ENCODE assay signal across 8 cellular contexts in the genomic region with DNA sequence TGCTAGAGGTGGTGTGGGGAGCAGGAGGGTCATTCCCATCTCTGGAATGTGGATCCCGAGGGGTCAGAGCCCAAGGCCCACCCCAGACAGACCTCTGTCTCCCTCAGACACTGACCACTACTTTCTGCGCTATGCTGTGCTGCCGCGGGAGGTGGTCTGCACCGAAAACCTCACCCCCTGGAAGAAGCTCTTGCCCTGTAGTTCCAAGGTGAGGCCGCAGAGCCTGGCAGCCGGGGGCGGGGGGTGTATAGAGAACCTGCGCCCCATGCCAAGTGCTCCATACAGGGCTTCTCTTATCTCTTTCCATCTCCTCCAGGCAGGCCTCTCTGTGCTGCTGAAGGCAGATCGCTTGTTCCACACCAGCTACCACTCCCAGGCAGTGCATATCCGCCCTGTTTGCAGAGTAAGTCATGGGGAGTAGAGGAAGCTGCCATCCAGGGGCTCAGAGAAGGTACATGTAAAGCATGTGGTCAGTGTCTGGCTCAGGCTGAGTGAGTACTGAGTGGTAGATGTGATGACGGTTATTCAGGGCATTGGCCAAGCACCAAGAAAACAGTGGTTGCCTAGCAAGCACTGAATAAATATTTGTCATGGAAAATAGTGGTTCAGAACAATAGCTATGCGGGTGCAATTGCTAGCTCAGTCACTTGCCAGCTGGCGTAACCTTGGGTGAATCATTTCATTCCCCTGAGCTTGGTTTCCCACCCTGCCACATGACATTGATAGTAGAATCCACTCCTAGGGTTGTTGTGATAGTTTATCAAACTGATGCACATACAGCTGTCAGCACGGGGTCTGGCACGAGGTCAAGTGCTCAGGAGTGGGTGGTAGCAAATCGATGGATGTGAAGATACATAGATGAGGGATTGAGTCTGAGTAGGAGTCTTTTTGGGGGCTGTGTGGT. TPM values are rescaled to one million over a fixed set of nuclear protein-coding genes. Genes with fewer than 3 reads are reported as not detected.
DNase-seq lines count a peak whose midpoint lies in the region; ATAC-seq, FAIRE-seq and TF ChIP-seq lines count a peak whose summit lies in the region.

No MANE protein-coding gene starts in this region.

- H3K36me3 ChIP-seq in brain microvascular endothelial cell (replicated peaks) (peaks cover 22% of the 10 kb centered on the region), HepG2 (replicated peaks in 1 of 2; ENCODE audit: control insufficient read depth in 1 of 2, insufficient read depth in 2 of 2, low read length in 2 of 2) (peaks cover 33 to 56% of the 10 kb centered on the region in 2 experiments), transverse colon (peaks cover 2 to 37% (median 19%) of the 10 kb centered on the region in 4 donors)

- H2AFZ ChIP-seq in HepG2 (ENCODE audit: low read length), result no peak overlapping the region

- no peaks in the 10 kb centered on the region for H3K27me3 Mint-ChIP-seq in activated CD4-positive, alpha-beta T cell treated with anti-CD3 and anti-CD28 coated beads for 36 hours

- H3K27ac Mint-ChIP-seq in activated CD4-positive, alpha-beta T cell treated with anti-CD3 and anti-CD28 coated beads for 36 hours, result peak overlapping the region; percentile 39

- BruUV-seq in HepG2 (replicated peaks; lab: Mats Ljungman, UMichigan), result no TSS peak

- WGBS in HepG2 (ENCODE audit: low lambda C conversion rate), result 91% methylated on average over 13 of the region's 17 CpGs
- WGBS in transverse colon (ENCODE audit: low coverage in 1 of 2), 2 donors, result 33 to 49% methylated on average over 3 to 15 of the region's 17 CpGs

- in situ Hi-C loops in brain microvascular endothelial cell (cut with HindIII; ENCODE audit: low pct_ligation_motif_present, low sequenced_read_pairs), result no loop called here
- in situ Hi-C loops in HepG2 (cut with HindIII; ENCODE audit: extremely low pct_ligation_motif_present, low pct_unique_long_range_greater_than_20kb), result no loop called here
- in situ Hi-C loops in transverse colon (cut with MboI; ENCODE audit: low pct_ligation_motif_present in 1 of 4, low pct_unique_long_range_greater_than_20kb in 1 of 4, low sequenced_read_pairs in 3 of 4), result loop anchor here in 1 of 4 donors (5.0 kb wide), 1 partner anchor 52 kb away; no protein-coding TSS in a partner anchor

- H3K79me2 ChIP-seq in HepG2 (ENCODE audit: insufficient read depth, low read length), result peaks cover 17% of the 10 kb centered on the region

- H3K4me1 ChIP-seq in HepG2 (ENCODE audit: insufficient read depth, low read length), result peaks cover 31% of the 10 kb centered on the region
- H3K4me1 ChIP-seq in transverse colon, result peaks cover 28 to 50% (median 38%) of the 10 kb centered on the region in 4 donors

- CTCF ChIA-PET in activated CD4-positive, alpha-beta T cell treated with anti-CD3 and anti-CD28 coated beads for 36 hours (lab: Charles Lee), result interaction anchor here (0.6 to 7.3 kb wide), 5 partner anchors 13 to 47 kb away, joined by 3 to 43 read pairs (median 3); no protein-coding TSS in a partner anchor
- CTCF ChIA-PET in HepG2 (lab: Yijun Ruan, JAX; ENCODE audit: low intra/inter-chr PET ratio, low total read pairs), result no interaction called here

- H3K27ac ChIP-seq in brain microvascular endothelial cell (peak overlapping the region; percentile 90), HepG2 (ENCODE audit: extremely low read length, insufficient read depth, low read length) (no peak overlapping the region), transverse colon (peak overlapping the region; percentile 81 to 93 (median 88))

- no peak overlapping the region for H3K4me3 Mint-ChIP-seq in activated CD4-positive, alpha-beta T cell treated with anti-CD3 and anti-CD28 coated beads for 36 hours

- H3K4me3 ChIP-seq in brain microvascular endothelial cell (ENCODE audit: low read depth, low read length) (no peak overlapping the region), HepG2 (replicated peaks in 1 of 3; ENCODE audit: insufficient read depth in 1 of 3, low read depth in 2 of 3, low read length in 3 of 3) (no peak overlapping the region), transverse colon (peak overlapping the region in 1 of 4 donors; percentile 11)

- intact Hi-C loops in activated CD4-positive, alpha-beta T cell treated with anti-CD3 and anti-CD28 coated beads for 36 hours (cut with DNase I, micrococcal nuclease), result loop anchor here in 1 of 2 experiments (5.0 kb wide), 4 partner anchors 452 to 682 kb away; a partner anchor contains a TSS
- intact Hi-C loops in HepG2 (cut with micrococcal nuclease; ENCODE audit: unreplicated experiment) (loop anchor here (5.0 kb wide), 2 partner anchors 57 to 77 kb away; a partner anchor contains a TSS), transverse colon (cut with DNase I; ENCODE audit: low total_unique reads) (no loop called here)

- TF ChIP-seq POLR2A in HepG2 (IDR thresholded peaks at IDR 0.05; ENCODE audit: insufficient read depth in 1 of 2, low read depth in 2 of 2, low read length in 2 of 2), result no peak
- TF ChIP-seq POLR2A in transverse colon (IDR thresholded peaks at IDR 0.05), result peak; percentile 78

- H3K4me1 Mint-ChIP-seq in activated CD4-positive, alpha-beta T cell treated with anti-CD3 and anti-CD28 coated beads for 36 hours, result peaks cover 37% of the 10 kb centered on the region

- no peak overlapping the region for H3K4me2 ChIP-seq in HepG2 (ENCODE audit: low read depth, low read length)

- no peak for TF ChIP-seq EP300 in HepG2 (IDR thresholded peaks at IDR 0.05; ENCODE audit: low read depth in 2 of 2, low read length in 2 of 2)
- TF ChIP-seq EP300 in HepG2 (CRISPR knock-in tag; IDR thresholded peaks at IDR 0.05; ENCODE audit: borderline replicate concordance), result no peak
- peak; percentile 85 for TF ChIP-seq EP300 in transverse colon (IDR thresholded peaks at IDR 0.05; ENCODE audit: low read depth)

- no peaks in the 10 kb centered on the region for H3K9me3 Mint-ChIP-seq in activated CD4-positive, alpha-beta T cell treated with anti-CD3 and anti-CD28 coated beads for 36 hours (ENCODE audit: low read depth)

- TF ChIP-seq RAD21 in HepG2 (CRISPR knock-in tag; IDR thresholded peaks at IDR 0.05), result no peak

- POLR2A ChIA-PET in activated CD4-positive, alpha-beta T cell treated with anti-CD3 and anti-CD28 coated beads for 36 hours (lab: Charles Lee), result interaction anchor here (1.0 kb wide), 2 partner anchors 46 to 56 kb away, joined by 3 read pairs; a partner anchor contains a TSS
- POLR2A ChIA-PET in HepG2 (lab: Yijun Ruan, JAX), result interaction anchor here (0.9 to 1.6 kb wide), 3 partner anchors 73 to 76 kb away, joined by 3 to 4 read pairs (median 4); no protein-coding TSS in a partner anchor

- no peaks in the 10 kb centered on the region for H3K9me3 ChIP-seq in HepG2 (ENCODE audit: low read length)
- H3K9me3 ChIP-seq in transverse colon, result no peaks in the 10 kb centered on the region

- no peaks in the 10 kb centered on the region for H3K27me3 ChIP-seq in brain microvascular endothelial cell (replicated peaks)
- H3K27me3 ChIP-seq in HepG2 (ENCODE audit: control insufficient read depth in 1 of 2, insufficient read depth in 2 of 2, low read length in 2 of 2), result no peaks in the 10 kb centered on the region; a peak in 1 of 5 replicates
- H3K27me3 ChIP-seq in transverse colon, result no peaks in the 10 kb centered on the region

- no peaks in the 10 kb centered on the region for H4K20me1 ChIP-seq in HepG2 (ENCODE audit: insufficient read depth, low read length)

- peak; percentile 37 for DNase-seq in activated CD4-positive, alpha-beta T cell treated with anti-CD3 and anti-CD28 coated beads for 36 hours
- no peak for DNase-seq in activated CD4-positive, alpha-beta T cell treated with anti-CD3 and anti-CD28 coated beads, Interleukin-2, amount 50 U/mL, for 4 hours
- peak; percentile 97 for DNase-seq in NCI-H2029 (lab: John Stamatoyannopoulos, UW)
- DNase-seq in brain microvascular endothelial cell, result peak; percentile 98
- DNase-seq in HepG2 (ENCODE audit: low spot score), result peak; percentile 35
- DNase-seq in transverse colon, result peak; percentile 80
- no peak for DNase-seq in amniotic stem cell (lab: John Stamatoyannopoulos, UW)

- peak; percentile 10 for TF ChIP-seq CTCF in brain microvascular endothelial cell (IDR thresholded peaks at IDR 0.05; ENCODE audit: low read depth, low read length, missing control alignments)
- TF ChIP-seq CTCF in HepG2 (CRISPR knock-in tag; IDR thresholded peaks at IDR 0.05), result no peak
- TF ChIP-seq CTCF in transverse colon (IDR thresholded peaks at IDR 0.05), result no peak

- ATAC-seq in activated CD4-positive, alpha-beta T cell treated with anti-CD3 and anti-CD28 coated beads for 36 hours, result peak; percentile 54
- ATAC-seq in HG02610 (IDR thresholded peaks at IDR 0.05; ENCODE audit: unreplicated experiment), result peak; percentile 54
- no peak for ATAC-seq in HepG2

- H3K36me3 Mint-ChIP-seq in activated CD4-positive, alpha-beta T cell treated with anti-CD3 and anti-CD28 coated beads for 36 hours (ENCODE audit: low read depth), result peaks cover 46% of the 10 kb centered on the region

- no peak overlapping the region for H3K9ac ChIP-seq in HepG2 (ENCODE audit: insufficient read depth, low read depth, low read length)

- no peak for FAIRE-seq in HepG2 (lab: Jason Lieb, UNC)

RNA-seq across cellular contexts. Expression of a gene that starts 3.5 kb away (rescaled TPM):
- 10 to 100 TPM; 44.0 to 65.7 TPM for total RNA-seq in activated CD4-positive, alpha-beta T cell treated with anti-CD3 and anti-CD28 coated beads for 36 hours
- total RNA-seq in HepG2 (2016; rRNA removed; fragmentation: Illumina TruSeq; extraction: Trizol) (26.4 and 65.9 TPM in 2 replicates), transverse colon (100 to 1,000 TPM in 2 of 4 donors, 10 to 100 TPM in 2; 88.3 to 321 (median 108) TPM)
- total RNA-seq in HepG2 (2016; cell fraction: cytosol; rRNA removed; fragmentation: Illumina TruSeq; extraction: Trizol; ENCODE audit: low read depth), result 16.2 and 16.8 TPM in 2 replicates
- 26.3 and 65.1 TPM in 2 replicates for total RNA-seq in HepG2 (2016; cell fraction: insoluble cytoplasmic fraction; rRNA removed; fragmentation: Illumina TruSeq; extraction: Trizol)
- total RNA-seq in HepG2 (2016; cell fraction: membrane; rRNA removed; fragmentation: Illumina TruSeq; extraction: Trizol), result 26.4 and 29.9 TPM in 2 replicates
- 64.4 and 84.9 TPM in 2 replicates for total RNA-seq in HepG2 (2016; cell fraction: nucleus; rRNA removed; fragmentation: Illumina TruSeq; extraction: Trizol)
- 74.1 and 85.7 TPM in 2 replicates for polyA plus RNA-seq in HepG2 (2011; rRNA removed)
- polyA plus RNA-seq in HepG2 (2011; cell fraction: cytosol; rRNA removed), result 37.8 and 44.8 TPM in 2 replicates
- polyA plus RNA-seq in HepG2 (2011; cell fraction: nucleus; rRNA removed), result 94.4 and 98.4 TPM in 2 replicates
- polyA plus RNA-seq in HepG2 (2012), result 62.3 and 63.6 TPM in 2 replicates
- 22.0 and 26.6 TPM in 2 replicates for polyA plus RNA-seq in HepG2 (2016; cell fraction: cytosol; fragmentation: Illumina TruSeq; extraction: Trizol; ENCODE audit: low read depth)
- polyA plus RNA-seq in HepG2 (2016; cell fraction: insoluble cytoplasmic fraction; fragmentation: Illumina TruSeq; extraction: Trizol; ENCODE audit: low read depth), result 39.8 and 50.9 TPM in 2 replicates
- 33.2 and 33.6 TPM in 2 replicates for polyA plus RNA-seq in HepG2 (2016; cell fraction: membrane; fragmentation: Illumina TruSeq; extraction: Trizol; ENCODE audit: low read depth)
- polyA plus RNA-seq in HepG2 (2016; cell fraction: nucleus; fragmentation: Illumina TruSeq; extraction: Trizol; ENCODE audit: insufficient read depth, low read depth), result 167 and 168 TPM in 2 replicates
- 86.1 and 91.5 TPM in 2 replicates for polyA minus RNA-seq in HepG2 (2011; rRNA and poly(A)+ RNA removed; ENCODE audit: low replicate concordance)
- polyA minus RNA-seq in HepG2 (2011; cell fraction: cytosol; rRNA and poly(A)+ RNA removed), result 35.9 and 37.0 TPM in 2 replicates
- polyA minus RNA-seq in HepG2 (2011; cell fraction: nucleus; rRNA and poly(A)+ RNA removed), result 68.5 and 79.2 TPM in 2 replicates

RNA-seq across cellular contexts. Expression of a gene that starts 11.4 kb away (rescaled TPM):
- total RNA-seq in activated CD4-positive, alpha-beta T cell treated with anti-CD3 and anti-CD28 coated beads for 36 hours, result 10 to 100 TPM; 22.4 to 30.0 TPM
- total RNA-seq in HepG2 (2016; rRNA removed; fragmentation: Illumina TruSeq; extraction: Trizol), result 16.7 and 19.6 TPM in 2 replicates
- total RNA-seq in HepG2 (2016; cell fraction: cytosol; rRNA removed; fragmentation: Illumina TruSeq; extraction: Trizol; ENCODE audit: low read depth), result 27.1 and 31.8 TPM in 2 replicates
- total RNA-seq in HepG2 (2016; cell fraction: insoluble cytoplasmic fraction; rRNA removed; fragmentation: Illumina TruSeq; extraction: Trizol), result 17.0 and 18.9 TPM in 2 replicates
- total RNA-seq in HepG2 (2016; cell fraction: membrane; rRNA removed; fragmentation: Illumina TruSeq; extraction: Trizol), result 37.0 and 42.3 TPM in 2 replicates
- 9.4 and 9.5 TPM in 2 replicates for total RNA-seq in HepG2 (2016; cell fraction: nucleus; rRNA removed; fragmentation: Illumina TruSeq; extraction: Trizol)
- 47.6 and 50.4 TPM in 2 replicates for polyA plus RNA-seq in HepG2 (2011; rRNA removed)
- 44.5 and 55.5 TPM in 2 replicates for polyA plus RNA-seq in HepG2 (2011; cell fraction: cytosol; rRNA removed)
- polyA plus RNA-seq in HepG2 (2011; cell fraction: nucleus; rRNA removed), result 18.6 and 25.0 TPM in 2 replicates
- polyA plus RNA-seq in HepG2 (2012), result 22.6 and 31.0 TPM in 2 replicates
- 59.2 and 64.6 TPM in 2 replicates for polyA plus RNA-seq in HepG2 (2016; cell fraction: cytosol; fragmentation: Illumina TruSeq; extraction: Trizol; ENCODE audit: low read depth)
- 33.0 and 35.8 TPM in 2 replicates for polyA plus RNA-seq in HepG2 (2016; cell fraction: insoluble cytoplasmic fraction; fragmentation: Illumina TruSeq; extraction: Trizol; ENCODE audit: low read depth)
- 58.6 and 59.9 TPM in 2 replicates for polyA plus RNA-seq in HepG2 (2016; cell fraction: membrane; fragmentation: Illumina TruSeq; extraction: Trizol; ENCODE audit: low read depth)
- polyA plus RNA-seq in HepG2 (2016; cell fraction: nucleus; fragmentation: Illumina TruSeq; extraction: Trizol; ENCODE audit: insufficient read depth, low read depth), result 22.2 and 26.4 TPM in 2 replicates
- polyA minus RNA-seq in HepG2 (2011; rRNA and poly(A)+ RNA removed; ENCODE audit: low replicate concordance), result 9.7 and 31.5 TPM in 2 replicates
- 4.8 and 11.1 TPM in 2 replicates for polyA minus RNA-seq in HepG2 (2011; cell fraction: cytosol; rRNA and poly(A)+ RNA removed)
- 4.0 and 11.1 TPM in 2 replicates for polyA minus RNA-seq in HepG2 (2011; cell fraction: nucleus; rRNA and poly(A)+ RNA removed)
- total RNA-seq in transverse colon, result 100 to 1,000 TPM in 1 of 4 donors, 10 to 100 TPM in 3; 74.5 to 122 (median 84.9) TPM

RNA-seq across cellular contexts. Expression of a gene that starts 41.3 kb away (rescaled TPM):
- total RNA-seq in activated CD4-positive, alpha-beta T cell treated with anti-CD3 and anti-CD28 coated beads for 36 hours, result under 1 TPM; 0.40 to 0.80 TPM
- not detected in 2 replicates for total RNA-seq in HepG2 (2016; rRNA removed; fragmentation: Illumina TruSeq; extraction: Trizol)
- not detected in 2 replicates for total RNA-seq in HepG2 (2016; cell fraction: cytosol; rRNA removed; fragmentation: Illumina TruSeq; extraction: Trizol; ENCODE audit: low read depth)
- not detected in 2 replicates for total RNA-seq in HepG2 (2016; cell fraction: insoluble cytoplasmic fraction; rRNA removed; fragmentation: Illumina TruSeq; extraction: Trizol)
- total RNA-seq in HepG2 (2016; cell fraction: membrane; rRNA removed; fragmentation: Illumina TruSeq; extraction: Trizol), result not detected in 2 replicates
- not detected in 2 replicates for total RNA-seq in HepG2 (2016; cell fraction: nucleus; rRNA removed; fragmentation: Illumina TruSeq; extraction: Trizol)
- 0.11 TPM in 1 of 2 replicates, not detected in the other for polyA plus RNA-seq in HepG2 (2011; rRNA removed)
- not detected in 2 replicates for polyA plus RNA-seq in HepG2 (2011; cell fraction: cytosol; rRNA removed)
- polyA plus RNA-seq in HepG2 (2011; cell fraction: nucleus; rRNA removed), result not detected in 2 replicates
- 0.32 and 0.45 TPM in 2 replicates for polyA plus RNA-seq in HepG2 (2012)
- polyA plus RNA-seq in HepG2 (2016; cell fraction: cytosol; fragmentation: Illumina TruSeq; extraction: Trizol; ENCODE audit: low read depth), result not detected in 2 replicates
- not detected in 2 replicates for polyA plus RNA-seq in HepG2 (2016; cell fraction: insoluble cytoplasmic fraction; fragmentation: Illumina TruSeq; extraction: Trizol; ENCODE audit: low read depth)
- polyA plus RNA-seq in HepG2 (2016; cell fraction: membrane; fragmentation: Illumina TruSeq; extraction: Trizol; ENCODE audit: low read depth), result not detected in 2 replicates
- not detected in 2 replicates for polyA plus RNA-seq in HepG2 (2016; cell fraction: nucleus; fragmentation: Illumina TruSeq; extraction: Trizol; ENCODE audit: insufficient read depth, low read depth)
- not detected in 2 replicates for polyA minus RNA-seq in HepG2 (2011; rRNA and poly(A)+ RNA removed; ENCODE audit: low replicate concordance)
- not detected in 2 replicates for polyA minus RNA-seq in HepG2 (2011; cell fraction: cytosol; rRNA and poly(A)+ RNA removed)
- polyA minus RNA-seq in HepG2 (2011; cell fraction: nucleus; rRNA and poly(A)+ RNA removed), result not detected in 2 replicates
- total RNA-seq in transverse colon, result under 1 TPM in 1 of 4 donors, not detected in 3; 0.14 TPM

RNA-seq across cellular contexts. Expression of a gene that starts 50.1 kb away (rescaled TPM):
- total RNA-seq in activated CD4-positive, alpha-beta T cell treated with anti-CD3 and anti-CD28 coated beads for 36 hours, result under 1 TPM; 0.56 to 0.66 TPM
- total RNA-seq in HepG2 (2016; rRNA removed; fragmentation: Illumina TruSeq; extraction: Trizol) (not detected in 2 replicates), transverse colon (100 to 1,000 TPM in 1 of 4 donors, 10 to 100 TPM in 3; 11.0 to 325 (median 38.8) TPM)
- total RNA-seq in HepG2 (2016; cell fraction: cytosol; rRNA removed; fragmentation: Illumina TruSeq; extraction: Trizol; ENCODE audit: low read depth), result not detected in 2 replicates
- total RNA-seq in HepG2 (2016; cell fraction: insoluble cytoplasmic fraction; rRNA removed; fragmentation: Illumina TruSeq; extraction: Trizol), result 0.22 TPM in 1 of 2 replicates, not detected in the other
- not detected in 2 replicates for total RNA-seq in HepG2 (2016; cell fraction: membrane; rRNA removed; fragmentation: Illumina TruSeq; extraction: Trizol)
- not detected in 2 replicates for total RNA-seq in HepG2 (2016; cell fraction: nucleus; rRNA removed; fragmentation: Illumina TruSeq; extraction: Trizol)
- polyA plus RNA-seq in HepG2 (2011; rRNA removed), result 0.13 and 0.33 TPM in 2 replicates
- polyA plus RNA-seq in HepG2 (2011; cell fraction: cytosol; rRNA removed), result 0.22 and 0.66 TPM in 2 replicates
- 0.24 and 0.35 TPM in 2 replicates for polyA plus RNA-seq in HepG2 (2011; cell fraction: nucleus; rRNA removed)
- polyA plus RNA-seq in HepG2 (2012), result 0.60 TPM in 1 of 2 replicates, not detected in the other
- polyA plus RNA-seq in HepG2 (2016; cell fraction: cytosol; fragmentation: Illumina TruSeq; extraction: Trizol; ENCODE audit: low read depth), result not detected in 2 replicates
- not detected in 2 replicates for polyA plus RNA-seq in HepG2 (2016; cell fraction: insoluble cytoplasmic fraction; fragmentation: Illumina TruSeq; extraction: Trizol; ENCODE audit: low read depth)
- not detected in 2 replicates for polyA plus RNA-seq in HepG2 (2016; cell fraction: membrane; fragmentation: Illumina TruSeq; extraction: Trizol; ENCODE audit: low read depth)
- polyA plus RNA-seq in HepG2 (2016; cell fraction: nucleus; fragmentation: Illumina TruSeq; extraction: Trizol; ENCODE audit: insufficient read depth, low read depth), result not detected in 2 replicates
- not detected in 2 replicates for polyA minus RNA-seq in HepG2 (2011; rRNA and poly(A)+ RNA removed; ENCODE audit: low replicate concordance)
- not detected in 2 replicates for polyA minus RNA-seq in HepG2 (2011; cell fraction: cytosol; rRNA and poly(A)+ RNA removed)
- polyA minus RNA-seq in HepG2 (2011; cell fraction: nucleus; rRNA and poly(A)+ RNA removed), result not detected in 2 replicates

RNA-seq across cellular contexts. Expression of a gene that starts 56.5 kb away (rescaled TPM):
- 10 to 100 TPM; 16.1 to 26.1 TPM for total RNA-seq in activated CD4-positive, alpha-beta T cell treated with anti-CD3 and anti-CD28 coated beads for 36 hours
- total RNA-seq in HepG2 (2016; rRNA removed; fragmentation: Illumina TruSeq; extraction: Trizol) (22.0 and 38.3 TPM in 2 replicates), transverse colon (10 to 100 TPM in 3 of 4 donors, 1 to 10 TPM in 1; 5.6 to 64.7 (median 38.4) TPM)
- 17.7 and 19.7 TPM in 2 replicates for total RNA-seq in HepG2 (2016; cell fraction: cytosol; rRNA removed; fragmentation: Illumina TruSeq; extraction: Trizol; ENCODE audit: low read depth)
- 22.2 and 38.4 TPM in 2 replicates for total RNA-seq in HepG2 (2016; cell fraction: insoluble cytoplasmic fraction; rRNA removed; fragmentation: Illumina TruSeq; extraction: Trizol)
- total RNA-seq in HepG2 (2016; cell fraction: membrane; rRNA removed; fragmentation: Illumina TruSeq; extraction: Trizol), result 35.6 and 38.6 TPM in 2 replicates
- total RNA-seq in HepG2 (2016; cell fraction: nucleus; rRNA removed; fragmentation: Illumina TruSeq; extraction: Trizol), result 39.9 and 40.9 TPM in 2 replicates
- polyA plus RNA-seq in HepG2 (2011; rRNA removed), result 65.6 and 75.9 TPM in 2 replicates
- polyA plus RNA-seq in HepG2 (2011; cell fraction: cytosol; rRNA removed), result 66.7 and 88.3 TPM in 2 replicates
- 46.0 and 49.6 TPM in 2 replicates for polyA plus RNA-seq in HepG2 (2011; cell fraction: nucleus; rRNA removed)
- 22.5 and 24.8 TPM in 2 replicates for polyA plus RNA-seq in HepG2 (2012)
- polyA plus RNA-seq in HepG2 (2016; cell fraction: cytosol; fragmentation: Illumina TruSeq; extraction: Trizol; ENCODE audit: low read depth), result 16.5 and 19.7 TPM in 2 replicates
- polyA plus RNA-seq in HepG2 (2016; cell fraction: insoluble cytoplasmic fraction; fragmentation: Illumina TruSeq; extraction: Trizol; ENCODE audit: low read depth), result 24.3 and 27.0 TPM in 2 replicates
- 29.1 and 31.7 TPM in 2 replicates for polyA plus RNA-seq in HepG2 (2016; cell fraction: membrane; fragmentation: Illumina TruSeq; extraction: Trizol; ENCODE audit: low read depth)
- 41.1 and 42.9 TPM in 2 replicates for polyA plus RNA-seq in HepG2 (2016; cell fraction: nucleus; fragmentation: Illumina TruSeq; extraction: Trizol; ENCODE audit: insufficient read depth, low read depth)
- 127 and 240 TPM in 2 replicates for polyA minus RNA-seq in HepG2 (2011; rRNA and poly(A)+ RNA removed; ENCODE audit: low replicate concordance)
- 35.0 and 40.9 TPM in 2 replicates for polyA minus RNA-seq in HepG2 (2011; cell fraction: cytosol; rRNA and poly(A)+ RNA removed)
- polyA minus RNA-seq in HepG2 (2011; cell fraction: nucleus; rRNA and poly(A)+ RNA removed), result 56.0 and 62.5 TPM in 2 replicates

Comparison
In these comparisons a context has a peak if more than half of its experiments do, and no peak if none do; other contexts are left out.
1. DNase-seq: peak in activated CD4-positive, alpha-beta T cell treated with anti-CD3 and anti-CD28 coated beads for 36 hours (single experiment), NCI-H2029 (single experiment), brain microvascular endothelial cell (single experiment), HepG2 (single experiment) and transverse colon (single experiment); none in activated CD4-positive, alpha-beta T cell treated with anti-CD3 and anti-CD28 coated beads, Interleukin-2, amount 50 U/mL, for 4 hours (0 of 2) and amniotic stem cell (single experiment).